In the genomic region with DNA sequence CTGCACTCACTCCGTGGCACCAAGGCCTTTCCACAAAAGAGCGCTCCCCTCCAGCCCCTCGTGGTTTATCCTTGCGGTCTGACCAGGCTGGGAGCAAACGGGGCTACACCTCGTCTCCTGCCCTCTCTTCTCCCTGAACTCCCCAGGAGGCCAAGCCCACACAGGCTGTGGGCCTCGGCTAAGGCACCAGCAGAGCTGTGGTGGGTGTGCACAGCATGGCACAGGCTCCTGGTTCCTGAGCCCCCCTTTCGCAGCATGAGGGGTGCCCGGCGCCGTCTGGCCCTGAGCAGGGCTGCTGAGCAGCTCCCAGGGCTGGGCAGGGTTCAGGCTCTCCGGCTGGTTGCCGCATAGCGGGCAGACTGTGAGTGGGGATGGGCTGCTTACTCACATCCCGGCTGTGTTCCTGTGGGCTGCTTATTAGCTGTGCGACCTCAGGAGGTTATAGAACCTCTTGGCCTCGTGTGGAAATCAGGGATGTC, we compare ENCODE assay signal across 1 cellular context.
TF ChIP-seq lines count a peak whose summit lies in the region.

No MANE protein-coding gene starts in this region.

TF ChIP-seq in HCT116, 20 proteins besides CTCF, POLR2A, EP300 and RAD21 (continued from another document):
- TF ChIP-seq ZBTB33 (IDR thresholded peaks at IDR 0.05; ENCODE audit: extremely low read depth, insufficient replicate concordance, low read length) (no peak), YY1 (IDR thresholded peaks at IDR 0.05; ENCODE audit: extremely low read depth, insufficient replicate concordance, low read depth, low read length) (no peak)
